ENCODE assay signal across 1 cellular context in genomic region chr17:44063704-44064639, GRCh38.
TF ChIP-seq lines count a peak whose summit lies in the region.

No MANE protein-coding gene starts in this region.

TF ChIP-seq in K562, 482 proteins besides CTCF, POLR2A, EP300 and RAD21 (continued from another document):
- TF ChIP-seq TSHZ1 (CRISPR knock-in tag; IDR thresholded peaks at IDR 0.05), result no peak
- peak; percentile 33; the same call in 1 of the 2 replicates for TF ChIP-seq DPF2 (IDR thresholded peaks at IDR 0.05)
- TF ChIP-seq MED1 (CRISPR knock-in tag; IDR thresholded peaks at IDR 0.05; ENCODE audit: borderline replicate concordance), result no peak
